ENCODE assay signal across 27 cellular contexts in the genomic region with DNA sequence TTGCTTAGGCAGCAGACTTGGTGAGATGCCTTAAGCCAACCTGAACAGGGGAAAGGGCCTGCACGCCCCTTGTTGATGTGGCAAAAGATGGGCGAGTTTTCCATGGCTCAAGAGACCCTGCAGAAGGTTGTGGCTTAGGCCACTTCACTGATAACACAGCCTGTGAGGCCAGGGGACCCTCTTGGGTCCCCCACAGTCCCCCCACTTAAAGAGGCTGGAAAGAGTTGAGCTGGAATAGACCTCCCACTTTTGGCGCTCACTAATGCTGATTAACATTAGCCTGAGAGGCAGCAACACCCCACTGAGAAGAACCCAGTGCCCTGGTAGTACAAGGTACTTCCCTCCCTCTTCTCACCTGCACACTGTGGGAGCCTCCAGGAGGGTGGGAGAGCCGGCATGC.
"Had no signal": no experiment of that assay in that cellular context is flagged by ENCODE, and none has a peak within 500 bp of the region (broad histone marks: within the 10 kb centered on the region; RNA-seq: fewer than 3 reads in every experiment).

No MANE protein-coding gene starts in this region.

- H3K27me3 Mint-ChIP-seq: activated CD4-positive, alpha-beta T cell treated with anti-CD3 and anti-CD28 coated beads, Interleukin-2, amount 10 ng/mL, durations not matched to agents 7 days and 5 days had no signal

- H3K4me3 ChIP-seq: SK-N-MC had no signal

- H3K36me3 Mint-ChIP-seq: activated CD4-positive, alpha-beta memory T cell treated with anti-CD3 and anti-CD28 coated beads for 36 hours; activated naive CD4-positive, alpha-beta T cell treated with anti-CD3 and anti-CD28 coated beads, Interleukin-2, amount 50 U/mL, for 72 hours; brain; T-cell had no signal

- H3K9me3 Mint-ChIP-seq: activated B cell treated with CpG ODN at 0.5 μM for 24 hours; activated CD4-positive, alpha-beta memory T cell treated with anti-CD3 and anti-CD28 coated beads for 36 hours; activated CD4-positive, alpha-beta T cell treated with anti-CD3 and anti-CD28 coated beads, Interleukin-2, amount 10 ng/mL, durations not matched to agents 7 days and 5 days; activated naive CD4-positive, alpha-beta T cell treated with anti-CD3 and anti-CD28 coated beads, Interleukin-2, amount 50 U/mL, for 72 hours; activated naive CD8-positive, alpha-beta T cell treated with anti-CD3 and anti-CD28 coated beads, Interleukin-2, amount 50 U/mL, for 24 hours; activated T-cell treated with anti-CD3 and anti-CD28 coated beads, Interleukin-2, amount 50 U/mL, for 24 hours; activated T-helper 1 cell treated with anti-CD3 and anti-CD28 coated beads, Interleukin-12 subunit alpha, Interleukin-12 subunit beta, Interleukin-2, Interleukin-4 antibody, amounts not matched to agents 30 ng/mL and 10 ng/mL and 1 ng/mL, durations not matched to agents 14 hours and 24 hours and 36 hours; T-cell had no signal

- DNase-seq: activated B cell treated with CpG ODN at 0.5 μM for 24 hours; activated CD4-positive, alpha-beta memory T cell treated with anti-CD3 and anti-CD28 coated beads for 36 hours; activated CD4-positive, alpha-beta T cell treated with anti-CD3 and anti-CD28 coated beads, Interleukin-2, amount 10 ng/mL, durations not matched to agents 7 days and 5 days; activated effector memory CD4-positive, alpha-beta T cell treated with Interleukin-2 at 50 U/mL for 16 hours; activated naive CD4-positive, alpha-beta T cell treated with Interleukin-2 at 50 U/mL for 16 hours; activated naive CD8-positive, alpha-beta T cell treated with anti-CD3 and anti-CD28 coated beads, Interleukin-2, amount 50 U/mL, for 24 hours; activated T-cell treated with anti-CD3 and anti-CD28 coated beads, Interleukin-2, amount 50 U/mL, for 24 hours; amniotic stem cell; Kasumi-1; KBM-7; NCI-H1048; NCI-H1417; NCI-H2029; NCI-H2107; NCI-H2171 treated with DMSO at 0.1 percent for 48 hours; NCI-H345; NCI-H510A; NCI-H526 treated with DMSO at 0.1 percent for 48 hours; NCI-H82; RPMI8226; T-cell; T-helper 2 cell; T1000 had no signal

- H3K4me3 Mint-ChIP-seq: activated B cell treated with CpG ODN at 0.5 μM for 24 hours; activated CD4-positive, alpha-beta memory T cell treated with anti-CD3 and anti-CD28 coated beads for 36 hours; activated CD4-positive, alpha-beta T cell treated with anti-CD3 and anti-CD28 coated beads, Interleukin-2, amount 10 ng/mL, durations not matched to agents 7 days and 5 days; activated naive CD8-positive, alpha-beta T cell treated with anti-CD3 and anti-CD28 coated beads, Interleukin-2, amount 50 U/mL, for 24 hours; activated T-cell treated with anti-CD3 and anti-CD28 coated beads, Interleukin-2, amount 50 U/mL, for 24 hours; activated T-helper 1 cell treated with anti-CD3 and anti-CD28 coated beads, Interleukin-12 subunit alpha, Interleukin-12 subunit beta, Interleukin-2, Interleukin-4 antibody, amounts not matched to agents 30 ng/mL and 10 ng/mL and 1 ng/mL, durations not matched to agents 14 hours and 24 hours and 36 hours; brain; T-cell had no signal

- H3K27ac ChIP-seq: SK-N-MC had no signal

- H3K27ac Mint-ChIP-seq: activated B cell treated with CpG ODN at 0.5 μM for 24 hours; activated CD4-positive, alpha-beta memory T cell treated with anti-CD3 and anti-CD28 coated beads for 36 hours; activated CD4-positive, alpha-beta T cell treated with anti-CD3 and anti-CD28 coated beads, Interleukin-2, amount 10 ng/mL, durations not matched to agents 7 days and 5 days; activated naive CD4-positive, alpha-beta T cell treated with anti-CD3 and anti-CD28 coated beads, Interleukin-2, amount 50 U/mL, for 72 hours; activated naive CD8-positive, alpha-beta T cell treated with anti-CD3 and anti-CD28 coated beads, Interleukin-2, amount 50 U/mL, for 24 hours; activated T-cell treated with anti-CD3 and anti-CD28 coated beads, Interleukin-2, amount 50 U/mL, for 24 hours; activated T-helper 1 cell treated with anti-CD3 and anti-CD28 coated beads, Interleukin-12 subunit alpha, Interleukin-12 subunit beta, Interleukin-2, Interleukin-4 antibody, amounts not matched to agents 30 ng/mL and 10 ng/mL and 1 ng/mL, durations not matched to agents 14 hours and 24 hours and 36 hours; T-cell had no signal

- H3K4me1 Mint-ChIP-seq: activated B cell treated with CpG ODN at 0.5 μM for 24 hours; activated CD4-positive, alpha-beta T cell treated with anti-CD3 and anti-CD28 coated beads, Interleukin-2, amount 10 ng/mL, durations not matched to agents 7 days and 5 days; activated naive CD8-positive, alpha-beta T cell treated with anti-CD3 and anti-CD28 coated beads, Interleukin-2, amount 50 U/mL, for 24 hours; T-cell had no signal
